Comparison of ENCODE assay signal across 19 cellular contexts in the genomic region with DNA sequence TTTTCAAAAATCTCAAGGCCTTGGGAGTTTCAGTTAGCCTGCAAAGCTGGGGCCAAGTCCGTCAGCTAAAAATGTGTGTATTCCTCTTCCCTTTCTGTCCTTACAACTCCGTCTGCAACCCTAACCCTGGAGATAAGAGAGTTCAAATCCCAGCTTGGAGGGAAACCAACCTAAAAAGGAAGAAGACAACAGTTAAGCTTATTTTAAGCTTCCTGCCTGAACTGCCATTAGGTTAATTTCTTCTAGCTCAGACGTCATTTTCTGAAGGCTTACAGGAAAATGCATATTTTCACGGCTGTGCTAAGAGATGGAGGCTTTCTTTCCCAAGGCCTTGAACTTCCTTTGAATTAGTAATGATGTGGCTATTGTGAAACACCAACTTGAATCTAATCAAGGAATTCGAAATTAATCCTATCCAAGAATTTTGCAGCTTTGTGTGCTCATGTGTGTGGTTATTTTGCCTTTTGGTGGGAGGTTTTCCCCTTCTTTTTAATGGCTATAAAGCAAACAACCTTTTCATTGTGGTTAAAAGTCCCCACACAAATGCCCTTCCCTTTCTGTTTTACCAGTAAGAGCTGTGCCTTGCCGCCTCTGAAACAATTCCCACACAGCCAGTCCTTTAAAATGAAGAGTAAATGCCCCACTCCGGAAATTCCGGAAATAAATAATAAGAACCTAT.
DNase-seq lines count a peak whose midpoint lies in the region; ATAC-seq, FAIRE-seq and TF ChIP-seq lines count a peak whose summit lies in the region.
"Had no signal": no experiment of that assay in that cellular context is flagged by ENCODE, and none has a peak within 500 bp of the region (broad histone marks: within the 10 kb centered on the region; RNA-seq: fewer than 3 reads in every experiment).

No MANE protein-coding gene starts in this region.

- no peak overlapping the region for H3K4me2 ChIP-seq in K562 (ENCODE audit: insufficient read depth, low read length)
- H3K4me2 ChIP-seq: KMS-11 had no signal

- H3K9me3 Mint-ChIP-seq in immature natural killer cell: no peaks in the 10 kb centered on the region
- H3K9me3 Mint-ChIP-seq: activated CD4-positive, alpha-beta memory T cell treated with anti-CD3 and anti-CD28 coated beads for 36 hours; CD4-positive, CD25-positive, alpha-beta regulatory T cell; HFFc6; stimulated activated naive CD8-positive, alpha-beta T cell treated with anti-CD3 and anti-CD28 coated beads, Interleukin-15, Interleukin-2, amounts not matched to agents 100 ng/mL and 50 ng/mL, for 24 hours had no signal

- POLR2A ChIA-PET in K562 (lab: Yijun Ruan, JAX): interaction anchor here (0.6 to 0.7 kb wide), 2 partner anchors 17 to 18 kb away, joined by 3 read pairs; no protein-coding TSS in a partner anchor

- peak; percentile 55 for DNase-seq in M059J (ENCODE audit: low read depth)
- peak in 1 of 4 experiments; percentile 37 for DNase-seq in K562 (ENCODE audit: extremely low read depth in 1 of 4, low spot score in 3 of 4)
- DNase-seq in iris pigment epithelial cell (ENCODE audit: low read depth): peak; percentile 78
- DNase-seq in activated effector memory CD4-positive, alpha-beta T cell treated with Interleukin-2 at 50 U/mL for 16 hours: no peak
- no peak for DNase-seq in pancreas
- no peak for DNase-seq in activated CD4-positive, alpha-beta T cell treated with anti-CD3 and anti-CD28 coated beads for 1 hour
- no peak for DNase-seq in immature natural killer cell
- DNase-seq: activated CD4-positive, alpha-beta memory T cell treated with anti-CD3 and anti-CD28 coated beads for 36 hours; amniotic stem cell; CD4-positive, CD25-positive, alpha-beta regulatory T cell; dorsolateral prefrontal cortex; HFFc6; NCI-H345; nucleus accumbens; SIG-M5 had no signal

- CTCF ChIA-PET in K562 (lab: Yijun Ruan, JAX; ENCODE audit: low intra/inter-chr PET ratio): no interaction called here

- no peaks in the 10 kb centered on the region for H4K20me1 ChIP-seq in K562 (replicated peaks; ENCODE audit: control insufficient read depth, insufficient read depth, low read length)

- H3K9me3 ChIP-seq in K562 (replicated peaks; ENCODE audit: control insufficient read depth, insufficient read depth, low read depth, low read length) (no peaks in the 10 kb centered on the region), pancreas (no peaks in the 10 kb centered on the region)

- in situ Hi-C loops in K562 (cut with MboI): no loop called here

- no TSS peak for BruUV-seq in K562 (replicated peaks; lab: Mats Ljungman, UMichigan)

- H3K79me2 ChIP-seq in K562 (ENCODE audit: control insufficient read depth, insufficient read depth, low read length): no peaks in the 10 kb centered on the region

- H3K27ac ChIP-seq in K562 (ENCODE audit: extremely low read depth, low read depth, low read length) (peak overlapping the region; percentile 43; the same call in 2 of the 3 replicates), pancreas (no peak overlapping the region)
- H3K27ac ChIP-seq: dorsolateral prefrontal cortex, KMS-11 had no signal

- ATAC-seq in K562 (peak; percentile 32), pancreas (no peak)

- H3K27me3 ChIP-seq in K562 (ENCODE audit: control insufficient read depth in 2 of 2, insufficient read depth in 2 of 2, low read length in 2 of 2): no peaks in the 10 kb centered on the region
- H3K27me3 ChIP-seq in pancreas: no peaks in the 10 kb centered on the region
- H3K27me3 ChIP-seq: dorsolateral prefrontal cortex had no signal

- 44% methylated on average over 8 of the region's 8 CpGs for WGBS in K562 (ENCODE audit: insufficient coverage, low coverage, missing lambda C conversion rate)
- WGBS in pancreas, 2 donors: 72 to 75% methylated on average over 8 of the region's 8 CpGs

- no peak for TF ChIP-seq CTCF in K562 (IDR thresholded peaks at IDR 0.05 in 2 of 3, conservative IDR thresholded peaks at IDR 0.05 in 1 of 3; ENCODE audit: insufficient read depth in 2 of 3, low read depth in 1 of 3, low read length in 3 of 3)
- TF ChIP-seq CTCF in pancreas (IDR thresholded peaks at IDR 0.05): no peak

- H3K4me1 ChIP-seq in K562 (replicated peaks in 1 of 2; ENCODE audit: control insufficient read depth in 2 of 2, insufficient read depth in 2 of 2, low read length in 2 of 2): peaks cover 4 to 13% of the 10 kb centered on the region in 2 experiments; a peak in 4 of 5 replicates
- H3K4me1 ChIP-seq in pancreas: no peaks in the 10 kb centered on the region

- no peak overlapping the region for H3K27ac Mint-ChIP-seq in immature natural killer cell
- H3K27ac Mint-ChIP-seq: activated CD4-positive, alpha-beta memory T cell treated with anti-CD3 and anti-CD28 coated beads for 36 hours; CD4-positive, CD25-positive, alpha-beta regulatory T cell; HFFc6; stimulated activated naive CD8-positive, alpha-beta T cell treated with anti-CD3 and anti-CD28 coated beads, Interleukin-15, Interleukin-2, amounts not matched to agents 100 ng/mL and 50 ng/mL, for 24 hours had no signal

- H2AFZ ChIP-seq in K562 (ENCODE audit: low read depth, low read length): peak overlapping the region; percentile 89

- peaks cover 0 to 15% (median 0%) of the 10 kb centered on the region in 3 donors for H3K36me3 Mint-ChIP-seq in immature natural killer cell
- H3K36me3 Mint-ChIP-seq: activated CD4-positive, alpha-beta memory T cell treated with anti-CD3 and anti-CD28 coated beads for 36 hours; CD4-positive, CD25-positive, alpha-beta regulatory T cell had no signal

- no peak for TF ChIP-seq RAD21 in K562 (CRISPR knock-in tag; conservative IDR thresholded peaks at IDR 0.05 in 1 of 2, IDR thresholded peaks at IDR 0.05 in 1 of 2)

- no peaks in the 10 kb centered on the region for H3K36me3 ChIP-seq in K562 (ENCODE audit: control insufficient read depth, insufficient read depth, low read length)
- H3K36me3 ChIP-seq in pancreas: no peaks in the 10 kb centered on the region

- no peaks in the 10 kb centered on the region for H3K9me1 ChIP-seq in K562 (ENCODE audit: control insufficient read depth, insufficient read depth, low read length)

- peak; percentile 32 for FAIRE-seq in K562 (lab: Jason Lieb, UNC)
- no peak for FAIRE-seq in pancreas (lab: Jason Lieb, UNC)
- FAIRE-seq: frontal cortex, TTC549 had no signal

- no peak overlapping the region for H3K4me3 Mint-ChIP-seq in immature natural killer cell
- H3K4me3 Mint-ChIP-seq: activated CD4-positive, alpha-beta memory T cell treated with anti-CD3 and anti-CD28 coated beads for 36 hours; CD4-positive, CD25-positive, alpha-beta regulatory T cell; HFFc6; stimulated activated naive CD8-positive, alpha-beta T cell treated with anti-CD3 and anti-CD28 coated beads, Interleukin-15, Interleukin-2, amounts not matched to agents 100 ng/mL and 50 ng/mL, for 24 hours had no signal

- TF ChIP-seq POLR2A in K562 (conservative IDR thresholded peaks at IDR 0.05): no peak

- peaks cover 0 to 2% (median 0%) of the 10 kb centered on the region in 3 donors for H3K27me3 Mint-ChIP-seq in immature natural killer cell (ENCODE audit: low read depth in 3 of 3)
- H3K27me3 Mint-ChIP-seq: activated CD4-positive, alpha-beta memory T cell treated with anti-CD3 and anti-CD28 coated beads for 36 hours; CD4-positive, CD25-positive, alpha-beta regulatory T cell; stimulated activated naive CD8-positive, alpha-beta T cell treated with anti-CD3 and anti-CD28 coated beads, Interleukin-15, Interleukin-2, amounts not matched to agents 100 ng/mL and 50 ng/mL, for 24 hours had no signal

- intact Hi-C loops in K562 (cut with micrococcal nuclease) (no loop called here), pancreas (cut with DNase I) (no loop called here)

- 0 out of 2 replicates have a peak, but pooled peaks have one; percentile 4 for TF ChIP-seq EP300 in K562 (IDR thresholded peaks at IDR 0.05; ENCODE audit: low read length)

- H3K9ac ChIP-seq in K562 (ENCODE audit: insufficient read depth in 1 of 2, low read depth in 2 of 2, low read length in 2 of 2): no peak overlapping the region; a peak in 1 of 4 replicates
- H3K9ac ChIP-seq: KMS-11 had no signal

- H3K4me3 ChIP-seq in K562 (no peak overlapping the region), pancreas (no peak overlapping the region)
- H3K4me3 ChIP-seq: dorsolateral prefrontal cortex had no signal

- H3K4me1 Mint-ChIP-seq in immature natural killer cell: peaks cover 18 to 27% of the 10 kb centered on the region in 2 donors

TF ChIP-seq in K562, 482 proteins besides CTCF, POLR2A, EP300 and RAD21:
- TF ChIP-seq TCF3 (CRISPR knock-in tag; IDR thresholded peaks at IDR 0.05) (peak; percentile 25; the same call in 1 of the 2 replicates), YY1 (IDR thresholded peaks at IDR 0.05; ENCODE audit: borderline replicate concordance in 1 of 3, control insufficient read depth in 1 of 3, extremely low read depth in 1 of 3, insufficient read depth in 3 of 3, insufficient read length in 1 of 3, insufficient replicate concordance in 2 of 3, low read depth in 1 of 3, low read length in 2 of 3) (peak in 1 of 3 experiments; percentile 1), NR2C1 (IDR thresholded peaks at IDR 0.05) (no peak), NR2C1 (tag; IDR thresholded peaks at IDR 0.05) (peak; percentile 59), NR2C2 (CRISPR knock-in tag; IDR thresholded peaks at IDR 0.05) (no peak), NR2C2 (tag; IDR thresholded peaks at IDR 0.05) (0 out of 2 replicates have a peak, but pooled peaks have one; percentile 18)
- TF ChIP-seq, protein P1, sequence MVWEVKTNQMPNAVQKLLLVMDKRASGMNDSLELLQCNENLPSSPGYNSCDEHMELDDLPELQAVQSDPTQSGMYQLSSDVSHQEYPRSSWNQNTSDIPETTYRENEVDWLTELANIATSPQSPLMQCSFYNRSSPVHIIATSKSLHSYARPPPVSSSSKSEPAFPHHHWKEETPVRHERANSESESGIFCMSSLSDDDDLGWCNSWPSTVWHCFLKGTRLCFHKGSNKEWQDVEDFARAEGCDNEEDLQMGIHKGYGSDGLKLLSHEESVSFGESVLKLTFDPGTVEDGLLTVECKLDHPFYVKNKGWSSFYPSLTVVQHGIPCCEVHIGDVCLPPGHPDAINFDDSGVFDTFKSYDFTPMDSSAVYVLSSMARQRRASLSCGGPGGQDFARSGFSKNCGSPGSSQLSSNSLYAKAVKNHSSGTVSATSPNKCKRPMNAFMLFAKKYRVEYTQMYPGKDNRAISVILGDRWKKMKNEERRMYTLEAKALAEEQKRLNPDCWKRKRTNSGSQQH (CRISPR knock-in tag; IDR thresholded peaks at IDR 0.05): no peak

Comparison
In these comparisons a context has a peak if more than half of its experiments do, and no peak if none do; other contexts are left out.
1. DNase-seq: peak in M059J (single experiment) and iris pigment epithelial cell (single experiment); none in activated effector memory CD4-positive, alpha-beta T cell treated with Interleukin-2 at 50 U/mL for 16 hours (single experiment), pancreas (0 of 6), activated CD4-positive, alpha-beta T cell treated with anti-CD3 and anti-CD28 coated beads for 1 hour (single experiment) and immature natural killer cell (0 of 3).